ENCODE assay signal across 19 cellular contexts in genomic region chrX:68999351-68999750, GRCh38.
DNase-seq lines count a peak whose midpoint lies in the region; ATAC-seq, FAIRE-seq and TF ChIP-seq lines count a peak whose summit lies in the region.
"Had no signal": no experiment of that assay in that cellular context is flagged by ENCODE, and none has a peak within 500 bp of the region (broad histone marks: within the 10 kb centered on the region; RNA-seq: fewer than 3 reads in every experiment).

No MANE protein-coding gene starts in this region.

- H2AFZ ChIP-seq in endothelial cell of umbilical vein (ENCODE audit: low read depth, low read length): no peak overlapping the region

- H3K27ac Mint-ChIP-seq in naive thymus-derived CD8-positive, alpha-beta T cell: no peak overlapping the region
- H3K27ac Mint-ChIP-seq in stimulated activated naive CD8-positive, alpha-beta T cell treated with anti-CD3 and anti-CD28 coated beads, Interleukin-15, amount 100 ng/mL, for 72 hours: no peak overlapping the region
- H3K27ac Mint-ChIP-seq: naive thymus-derived CD4-positive, alpha-beta T cell had no signal

- TF ChIP-seq CTCF in endothelial cell of umbilical vein (IDR thresholded peaks at IDR 0.05; ENCODE audit: extremely low read depth in 1 of 2, insufficient read depth in 1 of 2, low read depth in 1 of 2, low read length in 2 of 2): no peak

- H3K36me3 Mint-ChIP-seq in naive thymus-derived CD8-positive, alpha-beta T cell: no peaks in the 10 kb centered on the region
- H3K36me3 Mint-ChIP-seq: naive thymus-derived CD4-positive, alpha-beta T cell had no signal

- intact Hi-C loops in endothelial cell of umbilical vein (cut with micrococcal nuclease): loop anchor here (5.0 kb wide), 1 partner anchor 52 kb away; no protein-coding TSS in a partner anchor

- no peak overlapping the region for H3K4me3 Mint-ChIP-seq in naive thymus-derived CD8-positive, alpha-beta T cell
- no peak overlapping the region for H3K4me3 Mint-ChIP-seq in stimulated activated naive CD8-positive, alpha-beta T cell treated with anti-CD3 and anti-CD28 coated beads, Interleukin-15, amount 100 ng/mL, for 72 hours
- H3K4me3 Mint-ChIP-seq: naive thymus-derived CD4-positive, alpha-beta T cell had no signal

- no peaks in the 10 kb centered on the region for H3K9me3 ChIP-seq in endothelial cell of umbilical vein (replicated peaks; ENCODE audit: control insufficient read depth, insufficient read depth, low read length)
- H3K9me3 ChIP-seq: ascending aorta, left lung had no signal

- H3K27ac ChIP-seq in endothelial cell of umbilical vein (ENCODE audit: insufficient read depth, low read depth, low read length): no peak overlapping the region
- H3K27ac ChIP-seq: ascending aorta, KMS-11, left lung had no signal

- H3K4me2 ChIP-seq in endothelial cell of umbilical vein (ENCODE audit: insufficient read depth, low read length): no peak overlapping the region
- H3K4me2 ChIP-seq: KMS-11 had no signal

- DNase-seq in EL: peak; percentile 35
- DNase-seq in NCI-H226: peak; percentile 80
- peak; percentile 33 for DNase-seq in endothelial cell of umbilical vein (ENCODE audit: low read depth, low spot score)
- DNase-seq in mucosa of gallbladder (ENCODE audit: low spot score): peak; percentile 9
- DNase-seq in naive thymus-derived CD8-positive, alpha-beta T cell: no peak
- no peak for DNase-seq in NCI-H446 (lab: John Stamatoyannopoulos, UW)
- no peak for DNase-seq in stimulated activated naive CD8-positive, alpha-beta T cell treated with anti-CD3 and anti-CD28 coated beads, Interleukin-15, amount 100 ng/mL, for 72 hours
- DNase-seq in HUDEP-2 (lab: John Stamatoyannopoulos, UW; ENCODE audit: unreplicated experiment in 76 of 76): no peak
- DNase-seq: activated CD4-positive, CD25-positive, alpha-beta regulatory T cell treated with anti-CD3 and anti-CD28 coated beads, Interleukin-2, amount 50 U/mL, for 72 hours; activated naive CD4-positive, alpha-beta T cell; COR-L47; hippocampal formation; left lung; naive thymus-derived CD4-positive, alpha-beta T cell; NCI-H1436 treated with DMSO at 0.1 percent for 48 hours; NCI-H510A treated with DMSO at 0.1 percent for 48 hours had no signal

- H4K20me1 ChIP-seq in endothelial cell of umbilical vein (replicated peaks; ENCODE audit: control insufficient read depth, extremely low read depth, insufficient read depth, low read length): no peaks in the 10 kb centered on the region

- dilution Hi-C loops in endothelial cell of umbilical vein (cut with MboI; ENCODE audit: extremely low pct_ligation_motif_present, low sequenced_read_pairs): no loop called here

- no peaks in the 10 kb centered on the region for H3K9me3 Mint-ChIP-seq in naive thymus-derived CD8-positive, alpha-beta T cell
- no peaks in the 10 kb centered on the region for H3K9me3 Mint-ChIP-seq in stimulated activated naive CD8-positive, alpha-beta T cell treated with anti-CD3 and anti-CD28 coated beads, Interleukin-15, amount 100 ng/mL, for 72 hours
- H3K9me3 Mint-ChIP-seq: naive thymus-derived CD4-positive, alpha-beta T cell had no signal

- TF ChIP-seq POLR2A in endothelial cell of umbilical vein (IDR thresholded peaks at IDR 0.05; ENCODE audit: low read depth, low read length): no peak

- H3K79me2 ChIP-seq in endothelial cell of umbilical vein (ENCODE audit: control insufficient read depth, insufficient read depth, low read length): no peaks in the 10 kb centered on the region

- H3K36me3 ChIP-seq in endothelial cell of umbilical vein (ENCODE audit: control insufficient read depth in 2 of 2, extremely low read depth in 1 of 2, insufficient read depth in 2 of 2, low read length in 2 of 2): no peaks in the 10 kb centered on the region
- H3K36me3 ChIP-seq: ascending aorta, left lung had no signal

- peak; percentile 42 for FAIRE-seq in endothelial cell of umbilical vein (lab: Jason Lieb, UNC)
- FAIRE-seq: RCC 7860 had no signal

- H3K27me3 ChIP-seq in endothelial cell of umbilical vein (ENCODE audit: control insufficient read depth in 2 of 2, insufficient read depth in 2 of 2, low read length in 2 of 2): no peaks in the 10 kb centered on the region
- H3K27me3 ChIP-seq: ascending aorta, left lung had no signal

- no peaks in the 10 kb centered on the region for H3K27me3 Mint-ChIP-seq in naive thymus-derived CD8-positive, alpha-beta T cell
- H3K27me3 Mint-ChIP-seq in stimulated activated naive CD8-positive, alpha-beta T cell treated with anti-CD3 and anti-CD28 coated beads, Interleukin-15, amount 100 ng/mL, for 72 hours: peaks cover 18% of the 10 kb centered on the region

- H3K4me1 ChIP-seq in endothelial cell of umbilical vein (ENCODE audit: control insufficient read depth, extremely low read depth, insufficient read depth, low read length): peaks cover 23% of the 10 kb centered on the region

- ATAC-seq in naive thymus-derived CD8-positive, alpha-beta T cell: no peak
- no peak for ATAC-seq in stimulated activated naive CD8-positive, alpha-beta T cell treated with anti-CD3 and anti-CD28 coated beads, Interleukin-15, amount 100 ng/mL, for 72 hours
- ATAC-seq: left lung; naive thymus-derived CD4-positive, alpha-beta T cell had no signal

- H3K9me1 ChIP-seq in endothelial cell of umbilical vein (replicated peaks; ENCODE audit: control insufficient read depth, extremely low read depth, insufficient read depth, low read length): no peaks in the 10 kb centered on the region

- no peak overlapping the region for H3K4me3 ChIP-seq in endothelial cell of umbilical vein (replicated peaks in 1 of 3; ENCODE audit: insufficient read depth in 1 of 3, low read depth in 1 of 3, low read length in 3 of 3)
- H3K4me3 ChIP-seq: ascending aorta, left lung had no signal

- BruUV-seq in endothelial cell of umbilical vein (replicated peaks; lab: Mats Ljungman, UMichigan): no TSS peak

- CTCF ChIA-PET in endothelial cell of umbilical vein (lab: Charles Lee): no interaction called here

- no peak overlapping the region for H3K9ac ChIP-seq in endothelial cell of umbilical vein (replicated peaks; ENCODE audit: extremely low read depth, insufficient read depth, low read length)
- H3K9ac ChIP-seq: KMS-11 had no signal

- POLR2A ChIA-PET in endothelial cell of umbilical vein (lab: Charles Lee): no interaction called here
- POLR2A ChIA-PET in naive thymus-derived CD8-positive, alpha-beta T cell (lab: Charles Lee): no interaction called here

- H3K4me1 Mint-ChIP-seq in naive thymus-derived CD8-positive, alpha-beta T cell: peaks cover 0 to 2% (median 0%) of the 10 kb centered on the region in 4 donors
- H3K4me1 Mint-ChIP-seq in stimulated activated naive CD8-positive, alpha-beta T cell treated with anti-CD3 and anti-CD28 coated beads, Interleukin-15, amount 100 ng/mL, for 72 hours: no peaks in the 10 kb centered on the region

TF ChIP-seq in endothelial cell of umbilical vein, 7 proteins besides CTCF, POLR2A, EP300 and RAD21:
- no peak for TF ChIP-seq JUN (IDR thresholded peaks at IDR 0.05; ENCODE audit: borderline replicate concordance, insufficient read depth, insufficient read length, low read depth)
- no peak for TF ChIP-seq GATA2 (IDR thresholded peaks at IDR 0.05; ENCODE audit: insufficient read depth, insufficient read length, low read depth, low read length)
- no peak for TF ChIP-seq POLR2AphosphoS5 (IDR thresholded peaks at IDR 0.05; ENCODE audit: insufficient read depth, low read depth, low read length)
- TF ChIP-seq FOS (IDR thresholded peaks at IDR 0.05; ENCODE audit: borderline replicate concordance, insufficient read depth, low read length): peak; percentile 25
- TF ChIP-seq EZH2 (IDR thresholded peaks at IDR 0.05; ENCODE audit: borderline replicate concordance, low read depth, low read length, severe bottlenecking): no peak

Comparison
In these comparisons a context has a peak if more than half of its experiments do, and no peak if none do; other contexts are left out.
1. DNase-seq: peak in EL (single experiment), NCI-H226 (single experiment), endothelial cell of umbilical vein (single experiment) and mucosa of gallbladder (single experiment); none in naive thymus-derived CD8-positive, alpha-beta T cell (0 of 10), NCI-H446 (0 of 2), stimulated activated naive CD8-positive, alpha-beta T cell treated with anti-CD3 and anti-CD28 coated beads, Interleukin-15, amount 100 ng/mL, for 72 hours (0 of 2) and HUDEP-2 (0 of 76).